Comparison of ENCODE assay signal across 8 cellular contexts in genomic region chr7:150406311-150406564, GRCh38. TPM values are rescaled to one million over a fixed set of nuclear protein-coding genes. Genes with fewer than 3 reads are reported as not detected.
DNase-seq lines count a peak whose midpoint lies in the region; ATAC-seq lines count a peak whose summit lies in the region.

No MANE protein-coding gene starts in this region.

- no peaks in the 10 kb centered on the region for H3K27me3 ChIP-seq in adipocyte (replicated peaks; ENCODE audit: control insufficient read depth, insufficient read depth, low read length)
- H3K27me3 ChIP-seq in thymus (ENCODE audit: control insufficient read depth, insufficient read depth), result no peaks in the 10 kb centered on the region

- 3% methylated on average over 2 of the region's 2 CpGs for WGBS in thymus

- ATAC-seq in activated T-cell treated with anti-CD3 and anti-CD28 coated beads, Interleukin-2, amount 50 U/mL, for 4 hours, result no peak
- no peak for ATAC-seq in GM19324 (IDR thresholded peaks at IDR 0.05; ENCODE audit: low FRiP score, unreplicated experiment)
- no peak for ATAC-seq in GM18907 (IDR thresholded peaks at IDR 0.05; ENCODE audit: unreplicated experiment)
- no peak for ATAC-seq in HG02840 (IDR thresholded peaks at IDR 0.05; ENCODE audit: low FRiP score, unreplicated experiment)

- no peak for DNase-seq in activated T-cell treated with anti-CD3 and anti-CD28 coated beads, Interleukin-2, amount 50 U/mL, for 4 hours
- no peak for DNase-seq in activated T-cell treated with anti-CD3 and anti-CD28 coated beads, Interleukin-2, amount 50 U/mL, for 1 hour
- no peak for DNase-seq in adipocyte (ENCODE audit: low read depth)
- DNase-seq in left kidney (ENCODE audit: low read depth, low spot score), result peak; percentile 39

- H3K9me3 ChIP-seq in adipocyte (ENCODE audit: control insufficient read depth, low read length) (no peaks in the 10 kb centered on the region), thymus (ENCODE audit: control insufficient read depth) (no peaks in the 10 kb centered on the region)

- peak overlapping the region; percentile 92 for H3K4me3 Mint-ChIP-seq in activated T-cell treated with anti-CD3 and anti-CD28 coated beads, Interleukin-2, amount 50 U/mL, for 4 hours

- H3K36me3 ChIP-seq in adipocyte (ENCODE audit: control insufficient read depth, insufficient read depth, low read length, severe bottlenecking) (no peaks in the 10 kb centered on the region), thymus (ENCODE audit: control insufficient read depth, insufficient read depth) (peaks cover 32% of the 10 kb centered on the region)

- H3K9me3 Mint-ChIP-seq in activated T-cell treated with anti-CD3 and anti-CD28 coated beads, Interleukin-2, amount 50 U/mL, for 4 hours, result no peaks in the 10 kb centered on the region

- peaks cover 35% of the 10 kb centered on the region for H3K4me1 Mint-ChIP-seq in activated T-cell treated with anti-CD3 and anti-CD28 coated beads, Interleukin-2, amount 50 U/mL, for 4 hours (ENCODE audit: low read depth)

- no peaks in the 10 kb centered on the region for H3K27me3 Mint-ChIP-seq in activated T-cell treated with anti-CD3 and anti-CD28 coated beads, Interleukin-2, amount 50 U/mL, for 4 hours (ENCODE audit: low read depth)

- H3K36me3 Mint-ChIP-seq in activated T-cell treated with anti-CD3 and anti-CD28 coated beads, Interleukin-2, amount 50 U/mL, for 4 hours (ENCODE audit: insufficient read depth), result peaks cover 10% of the 10 kb centered on the region

- peak overlapping the region; percentile 94 for H3K27ac ChIP-seq in thymus (ENCODE audit: low read depth)

- H3K4me1 ChIP-seq in adipocyte (ENCODE audit: control insufficient read depth, insufficient read depth, low read length), result peaks cover 26% of the 10 kb centered on the region
- H3K4me1 ChIP-seq in thymus (ENCODE audit: control insufficient read depth, insufficient read depth, low read length), result peaks cover 15% of the 10 kb centered on the region

- peak overlapping the region; percentile 86 for H3K4me3 ChIP-seq in adipocyte (ENCODE audit: low read length)
- H3K4me3 ChIP-seq in thymus (ENCODE audit: low read length), result peak overlapping the region; percentile 70

- peak overlapping the region; percentile 97 for H3K9ac ChIP-seq in adipocyte (ENCODE audit: low read length)

RNA-seq across cellular contexts. Expression of gene ZNF775, which starts 27.1 kb away (rescaled TPM):
- total RNA-seq in activated T-cell treated with anti-CD3 and anti-CD28 coated beads, Interleukin-2, amount 50 U/mL, for 4 hours, result 1 to 10 TPM; 3.4 to 4.5 (median 4.2) TPM
- 6.6 TPM for polyA plus RNA-seq in thymus

RNA-seq across cellular contexts. Expression of gene REPIN1, which starts 37.6 kb away (rescaled TPM):
- total RNA-seq in activated T-cell treated with anti-CD3 and anti-CD28 coated beads, Interleukin-2, amount 50 U/mL, for 4 hours, result 10 to 100 TPM; 54.7 to 68.4 (median 62.6) TPM
- 97.0 TPM for polyA plus RNA-seq in thymus

RNA-seq across cellular contexts. Expression of gene GIMAP8, which starts 44.2 kb away (rescaled TPM):
- 1 to 10 TPM; 3.5 to 4.0 (median 3.6) TPM for total RNA-seq in activated T-cell treated with anti-CD3 and anti-CD28 coated beads, Interleukin-2, amount 50 U/mL, for 4 hours
- polyA plus RNA-seq in thymus, result 7.9 TPM
